ENCODE assay signal across 25 cellular contexts in genomic region chr6:170461556-170462365, GRCh38.
"Had no signal": no experiment of that assay in that cellular context is flagged by ENCODE, and none has a peak within 500 bp of the region (broad histone marks: within the 10 kb centered on the region; RNA-seq: fewer than 3 reads in every experiment).

No MANE protein-coding gene starts in this region.

- H3K4me3 ChIP-seq: breast epithelium, lung, right lobe of liver, stomach, suprapubic skin, tibial nerve had no signal

- ATAC-seq: activated T-cell treated with anti-CD3 and anti-CD28 coated beads, Interleukin-2, amount 50 U/mL, for 4 hours; foreskin keratinocyte; left lobe of liver; stimulated activated memory B cell treated with anti-CD40 and anti-IgM and Interleukin-4, amounts not matched to agents 10 μg/mL and 1 μg/mL and 100 μg/mL, for 72 hours had no signal

- FAIRE-seq: small intestine, TTC549, urothelium cell line had no signal

- H3K27ac Mint-ChIP-seq: activated naive CD4-positive, alpha-beta T cell treated with anti-CD3 and anti-CD28 coated beads, Interleukin-2, amount 10 ng/mL, durations not matched to agents 7 days and 5 days; nephron; stimulated activated memory B cell treated with anti-CD40 and anti-IgM and Interleukin-4, amounts not matched to agents 10 μg/mL and 1 μg/mL and 100 μg/mL, for 72 hours had no signal

- H3K36me3 Mint-ChIP-seq: activated naive CD4-positive, alpha-beta T cell treated with anti-CD3 and anti-CD28 coated beads, Interleukin-2, amount 10 ng/mL, durations not matched to agents 7 days and 5 days; stimulated activated memory B cell treated with anti-CD40 and anti-IgM and Interleukin-4, amounts not matched to agents 10 μg/mL and 1 μg/mL and 100 μg/mL, for 72 hours had no signal

- H3K4me1 ChIP-seq: breast epithelium, foreskin keratinocyte, parathyroid adenoma, right lobe of liver, suprapubic skin had no signal

- H3K27ac ChIP-seq: breast epithelium, foreskin keratinocyte, parathyroid adenoma, right lobe of liver, stomach, suprapubic skin, tibial nerve, WERI-Rb-1 had no signal

- H3K27me3 ChIP-seq: breast epithelium, right lobe of liver, tibial nerve had no signal

- H3K4me3 Mint-ChIP-seq: activated naive CD4-positive, alpha-beta T cell treated with anti-CD3 and anti-CD28 coated beads, Interleukin-2, amount 10 ng/mL, durations not matched to agents 7 days and 5 days; activated T-cell treated with anti-CD3 and anti-CD28 coated beads, Interleukin-2, amount 50 U/mL, for 4 hours; nephron; stimulated activated memory B cell treated with anti-CD40 and anti-IgM and Interleukin-4, amounts not matched to agents 10 μg/mL and 1 μg/mL and 100 μg/mL, for 72 hours had no signal

- H3K9me3 ChIP-seq: breast epithelium, right lobe of liver, stomach, suprapubic skin, tibial nerve had no signal

- DNase-seq: activated CD4-positive, alpha-beta T cell treated with anti-CD3 and anti-CD28 coated beads for 1 hour; activated CD4-positive, alpha-beta T cell treated with anti-CD3 and anti-CD28 coated beads, Interleukin-2, amount 50 U/mL, for 1 hour; activated CD8-positive, alpha-beta memory T cell treated with anti-CD3 and anti-CD28 coated beads, Interleukin-2, amount 50 U/mL, for 48 hours; activated naive CD4-positive, alpha-beta T cell treated with anti-CD3 and anti-CD28 coated beads, Interleukin-2, amount 10 ng/mL, durations not matched to agents 7 days and 5 days; activated T-cell treated with anti-CD3 and anti-CD28 coated beads, Interleukin-2, amount 50 U/mL, for 4 hours; cortex of kidney; erythroblast; foreskin keratinocyte; nucleus accumbens; right lobe of liver; small intestine; stimulated activated CD4-positive, alpha-beta T cell treated with anti-CD3 and anti-CD28 coated beads, Interleukin-15, amount 100 ng/mL, for 24 hours; stomach; T-helper 1 cell; WERI-Rb-1 had no signal

- H3K9me3 Mint-ChIP-seq: activated T-cell treated with anti-CD3 and anti-CD28 coated beads, Interleukin-2, amount 50 U/mL, for 4 hours had no signal

- H3K36me3 ChIP-seq: breast epithelium, right lobe of liver, stomach, suprapubic skin, tibial nerve, WERI-Rb-1 had no signal
